In the genomic region with DNA sequence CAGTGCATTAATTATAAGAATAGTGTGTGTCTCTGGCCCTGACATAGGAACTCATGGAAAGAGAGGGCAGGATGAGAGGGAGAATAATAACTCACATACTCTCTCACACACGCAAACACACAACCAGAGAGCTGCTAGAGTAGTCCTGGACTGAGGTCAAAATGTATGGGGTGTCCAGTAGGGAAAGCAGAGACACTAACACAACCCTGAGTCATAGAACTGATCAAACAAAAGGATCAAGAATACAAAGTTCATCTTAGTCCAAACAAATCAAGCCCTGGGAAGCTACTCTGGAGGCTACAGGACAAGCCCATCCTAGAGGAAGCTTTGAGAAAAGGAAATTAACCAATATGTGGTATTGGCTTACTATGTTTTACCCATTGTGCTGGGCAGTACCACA, we compare ENCODE assay signal across 1 cellular context.
TF ChIP-seq lines count a peak whose summit lies in the region.

No MANE protein-coding gene starts in this region.

TF ChIP-seq in HepG2, 621 proteins besides CTCF, POLR2A, EP300 and RAD21 (continued from another document and continues in another):
- TF ChIP-seq, protein P1, sequence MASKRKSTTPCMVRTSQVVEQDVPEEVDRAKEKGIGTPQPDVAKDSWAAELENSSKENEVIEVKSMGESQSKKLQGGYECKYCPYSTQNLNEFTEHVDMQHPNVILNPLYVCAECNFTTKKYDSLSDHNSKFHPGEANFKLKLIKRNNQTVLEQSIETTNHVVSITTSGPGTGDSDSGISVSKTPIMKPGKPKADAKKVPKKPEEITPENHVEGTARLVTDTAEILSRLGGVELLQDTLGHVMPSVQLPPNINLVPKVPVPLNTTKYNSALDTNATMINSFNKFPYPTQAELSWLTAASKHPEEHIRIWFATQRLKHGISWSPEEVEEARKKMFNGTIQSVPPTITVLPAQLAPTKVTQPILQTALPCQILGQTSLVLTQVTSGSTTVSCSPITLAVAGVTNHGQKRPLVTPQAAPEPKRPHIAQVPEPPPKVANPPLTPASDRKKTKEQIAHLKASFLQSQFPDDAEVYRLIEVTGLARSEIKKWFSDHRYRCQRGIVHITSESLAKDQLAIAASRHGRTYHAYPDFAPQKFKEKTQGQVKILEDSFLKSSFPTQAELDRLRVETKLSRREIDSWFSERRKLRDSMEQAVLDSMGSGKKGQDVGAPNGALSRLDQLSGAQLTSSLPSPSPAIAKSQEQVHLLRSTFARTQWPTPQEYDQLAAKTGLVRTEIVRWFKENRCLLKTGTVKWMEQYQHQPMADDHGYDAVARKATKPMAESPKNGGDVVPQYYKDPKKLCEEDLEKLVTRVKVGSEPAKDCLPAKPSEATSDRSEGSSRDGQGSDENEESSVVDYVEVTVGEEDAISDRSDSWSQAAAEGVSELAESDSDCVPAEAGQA (IDR thresholded peaks at IDR 0.05; ENCODE audit: low read depth) = no peak
- TF ChIP-seq, protein P1 (CRISPR knock-in tag; IDR thresholded peaks at IDR 0.05; ENCODE audit: borderline replicate concordance) = no peak
- TF ChIP-seq TMF1 (CRISPR knock-in tag; IDR thresholded peaks at IDR 0.05; ENCODE audit: low read depth) (no peak), ZNF343 (CRISPR knock-in tag; IDR thresholded peaks at IDR 0.05) (no peak), FUBP1 (CRISPR knock-in tag; IDR thresholded peaks at IDR 0.05; ENCODE audit: borderline replicate concordance) (no peak), MYPOP (CRISPR knock-in tag; IDR thresholded peaks at IDR 0.05) (no peak), ZSCAN31 (CRISPR knock-in tag; IDR thresholded peaks at IDR 0.05; ENCODE audit: low read depth) (no peak), ZNF253 (CRISPR knock-in tag; IDR thresholded peaks at IDR 0.05; ENCODE audit: borderline replicate concordance) (no peak), SRSF4 (IDR thresholded peaks at IDR 0.05; ENCODE audit: low read depth, low read length, poor library complexity, severe bottlenecking) (no peak), ARID2 (CRISPR knock-in tag; IDR thresholded peaks at IDR 0.05; ENCODE audit: borderline replicate concordance) (no peak), ZNF160 (CRISPR knock-in tag; IDR thresholded peaks at IDR 0.05) (no peak), ZNF232 (CRISPR knock-in tag; IDR thresholded peaks at IDR 0.05; ENCODE audit: borderline replicate concordance) (no peak), ZNF460 (CRISPR knock-in tag; IDR thresholded peaks at IDR 0.05; ENCODE audit: borderline replicate concordance) (no peak), PAWR (CRISPR knock-in tag; IDR thresholded peaks at IDR 0.05; ENCODE audit: borderline replicate concordance) (no peak), HNF4A (CRISPR knock-in tag; IDR thresholded peaks at IDR 0.05) (peak; percentile 93), KMT2B (CRISPR knock-in tag; IDR thresholded peaks at IDR 0.05) (no peak), RFXAP (CRISPR knock-in tag; IDR thresholded peaks at IDR 0.05; ENCODE audit: borderline replicate concordance) (no peak), ZFP36L1 (CRISPR knock-in tag; IDR thresholded peaks at IDR 0.05) (no peak), NCOA1 (CRISPR knock-in tag; IDR thresholded peaks at IDR 0.05) (no peak), ZNF784 (CRISPR knock-in tag; IDR thresholded peaks at IDR 0.05; ENCODE audit: borderline replicate concordance) (no peak), NCOA2 (CRISPR knock-in tag; IDR thresholded peaks at IDR 0.05) (peak; percentile 75), ELF3 (CRISPR knock-in tag; IDR thresholded peaks at IDR 0.05) (peak; percentile 50; the same call in 1 of the 2 replicates), NFRKB (IDR thresholded peaks at IDR 0.05) (no peak), ZNF282 (IDR thresholded peaks at IDR 0.05; ENCODE audit: partially characterized antibody) (no peak), ZNF101 (CRISPR knock-in tag; IDR thresholded peaks at IDR 0.05; ENCODE audit: borderline replicate concordance, low read depth) (no peak), ZNF12 (CRISPR knock-in tag; IDR thresholded peaks at IDR 0.05) (no peak; the same call in 1 of the 2 replicates), FLYWCH1 (CRISPR knock-in tag; IDR thresholded peaks at IDR 0.05) (no peak), GFI1 (CRISPR knock-in tag; IDR thresholded peaks at IDR 0.05; ENCODE audit: borderline replicate concordance) (no peak; the same call in 1 of the 2 replicates), PHF8 (CRISPR knock-in tag; IDR thresholded peaks at IDR 0.05) (no peak), ZNF549 (CRISPR knock-in tag; IDR thresholded peaks at IDR 0.05) (no peak), RNF2 (conservative IDR thresholded peaks at IDR 0.05; ENCODE audit: low read depth) (no peak), BATF2 (CRISPR knock-in tag; IDR thresholded peaks at IDR 0.05) (no peak), FOXK2 (IDR thresholded peaks at IDR 0.05) (no peak), ZBTB25 (CRISPR knock-in tag; IDR thresholded peaks at IDR 0.05) (no peak), ZNF547 (CRISPR knock-in tag; IDR thresholded peaks at IDR 0.05) (no peak), ZNF776 (CRISPR knock-in tag; IDR thresholded peaks at IDR 0.05) (no peak), CERS6 (CRISPR knock-in tag; IDR thresholded peaks at IDR 0.05) (no peak), ZFYVE20 (CRISPR knock-in tag; IDR thresholded peaks at IDR 0.05; ENCODE audit: borderline replicate concordance, low read depth) (no peak), SYNCRIP (IDR thresholded peaks at IDR 0.05; ENCODE audit: insufficient read depth, low read depth, low read length) (no peak), PHF21A (CRISPR knock-in tag; IDR thresholded peaks at IDR 0.05) (peak; percentile 70), JDP2 (CRISPR knock-in tag; IDR thresholded peaks at IDR 0.05; ENCODE audit: borderline replicate concordance) (no peak), ZSCAN22 (CRISPR knock-in tag; IDR thresholded peaks at IDR 0.05) (no peak), SAP130 (CRISPR knock-in tag; IDR thresholded peaks at IDR 0.05; ENCODE audit: low read depth) (peak; percentile 57), MAZ (IDR thresholded peaks at IDR 0.05; ENCODE audit: borderline replicate concordance, low read depth, low read length) (no peak), MAZ (CRISPR knock-in tag; IDR thresholded peaks at IDR 0.05; ENCODE audit: low read depth) (no peak), ZNF883 (CRISPR knock-in tag; IDR thresholded peaks at IDR 0.05; ENCODE audit: not compliant biosample characterization) (no peak), ZNF746 (CRISPR knock-in tag; IDR thresholded peaks at IDR 0.05) (no peak), PRMT3 (CRISPR knock-in tag; IDR thresholded peaks at IDR 0.05; ENCODE audit: borderline replicate concordance, low read depth) (no peak), IRF1 (CRISPR knock-in tag; IDR thresholded peaks at IDR 0.05; ENCODE audit: low read depth) (no peak), CC2D1A (CRISPR knock-in tag; IDR thresholded peaks at IDR 0.05) (no peak), FOXJ3 (CRISPR knock-in tag; IDR thresholded peaks at IDR 0.05; ENCODE audit: borderline replicate concordance) (peak; percentile 50; the same call in 1 of the 2 replicates), ZBTB14 (CRISPR knock-in tag; IDR thresholded peaks at IDR 0.05) (no peak), MEIS1 (CRISPR knock-in tag; IDR thresholded peaks at IDR 0.05; ENCODE audit: borderline replicate concordance) (no peak), TCF12 (IDR thresholded peaks at IDR 0.05) (no peak), TCF12 (CRISPR knock-in tag; IDR thresholded peaks at IDR 0.05) (no peak)
- TF ChIP-seq, protein P2, sequence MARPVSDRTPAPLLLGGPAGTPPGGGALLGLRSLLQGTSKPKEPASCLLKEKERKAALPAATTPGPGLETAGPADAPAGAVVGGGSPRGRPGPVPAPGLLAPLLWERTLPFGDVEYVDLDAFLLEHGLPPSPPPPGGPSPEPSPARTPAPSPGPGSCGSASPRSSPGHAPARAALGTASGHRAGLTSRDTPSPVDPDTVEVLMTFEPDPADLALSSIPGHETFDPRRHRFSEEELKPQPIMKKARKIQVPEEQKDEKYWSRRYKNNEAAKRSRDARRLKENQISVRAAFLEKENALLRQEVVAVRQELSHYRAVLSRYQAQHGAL (CRISPR knock-in tag; IDR thresholded peaks at IDR 0.05; ENCODE audit: not compliant biosample characterization) = no peak
- TF ChIP-seq, protein P3, sequence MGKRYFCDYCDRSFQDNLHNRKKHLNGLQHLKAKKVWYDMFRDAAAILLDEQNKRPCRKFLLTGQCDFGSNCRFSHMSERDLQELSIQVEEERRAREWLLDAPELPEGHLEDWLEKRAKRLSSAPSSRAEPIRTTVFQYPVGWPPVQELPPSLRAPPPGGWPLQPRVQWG (CRISPR knock-in tag; IDR thresholded peaks at IDR 0.05; ENCODE audit: borderline replicate concordance, low read depth) = no peak
